8 cellular contexts compared by ENCODE assay signal in genomic region chr2:3519255-3520190, GRCh38. TPM values are rescaled to one million over a fixed set of nuclear protein-coding genes. Genes with fewer than 3 reads are reported as not detected.
DNase-seq lines count a peak whose midpoint lies in the region; ATAC-seq and TF ChIP-seq lines count a peak whose summit lies in the region.

ADI1 (minus strand) TSS chr2:3519531; CDS start chr2:3519487, 44 bp downstream.

- H3K9me3 ChIP-seq in lower lobe of right lung, result no peaks in the 10 kb centered on the region

- H3K27me3 ChIP-seq in BJ (ENCODE audit: control insufficient read depth, insufficient read depth, low read length) (no peaks in the 10 kb centered on the region), lower lobe of right lung (ENCODE audit: low read depth) (no peaks in the 10 kb centered on the region)

- POLR2A ChIA-PET in BJ (lab: Charles Lee), result no interaction called here

- H3K4me1 ChIP-seq in lower lobe of right lung, result peaks cover 50% of the 10 kb centered on the region

- no peak for TF ChIP-seq CTCF in BJ (IDR thresholded peaks at IDR 0.05; ENCODE audit: insufficient read depth, low read depth, low read length)
- no peak for TF ChIP-seq CTCF in lower lobe of right lung (IDR thresholded peaks at IDR 0.05)

- peak within 1 kb of the TSS; percentile 100 for H3K27ac ChIP-seq in lower lobe of right lung

- DNase-seq in BJ (ENCODE audit: low read depth) (no peak), NCI-H524 treated with DMSO at 0.1 percent for 48 hours (lab: John Stamatoyannopoulos, UW) (peak; percentile 22), ecto neural progenitor cell (ENCODE audit: low spot score) (peak; percentile 92), lower lobe of right lung (peak; percentile 93)
- peak; percentile 83 to 86 for DNase-seq in activated CD4-positive, alpha-beta T cell treated with anti-CD3 and anti-CD28 coated beads, Interleukin-2, amount 50 U/mL, for 48 hours
- DNase-seq in stimulated activated CD4-positive, alpha-beta T cell treated with anti-CD3 and anti-CD28 coated beads, TNF-alpha, amount 100 ng/mL, for 4 hours (ENCODE audit: low read depth in 3 of 3), result peak; percentile 55 to 61 (median 57)

- CTCF ChIA-PET in BJ (lab: Yijun Ruan, JAX), result interaction anchor here (1.0 kb wide), 1 partner anchor 135 kb away, joined by 3 read pairs; no protein-coding TSS in a partner anchor

- ATAC-seq in GM19035 (IDR thresholded peaks at IDR 0.05; ENCODE audit: unreplicated experiment) (peak; percentile 64), HG03280 (IDR thresholded peaks at IDR 0.05; ENCODE audit: unreplicated experiment) (peak; percentile 55), lower lobe of right lung (peak; percentile 90 to 92)

- H3K4me3 ChIP-seq in BJ (ENCODE audit: low read depth, low read length), result peak within 1 kb of the TSS; percentile 75
- H3K4me3 ChIP-seq in lower lobe of right lung, result peak within 1 kb of the TSS; percentile 87

- intact Hi-C loops in lower lobe of right lung (cut with DNase I), result no loop called here

- no peaks in the 10 kb centered on the region for H3K36me3 ChIP-seq in BJ (ENCODE audit: control insufficient read depth, insufficient read depth, low read length)
- H3K36me3 ChIP-seq in lower lobe of right lung, result peaks cover 11% of the 10 kb centered on the region

RNA-seq across cellular contexts. Expression of gene ADI1, which starts in this region (rescaled TPM):
- polyA plus RNA-seq in BJ (2011; rRNA removed), result 53.3 and 57.6 TPM in 2 replicates
- polyA minus RNA-seq in BJ (2011; rRNA and poly(A)+ RNA removed), result 15.5 and 17.0 TPM in 2 replicates
- 60.2 TPM for total RNA-seq in lower lobe of right lung
